Comparison of ENCODE assay signal across 13 cellular contexts in genomic region chr11:61042961-61043540, GRCh38. TPM values are rescaled to one million over a fixed set of nuclear protein-coding genes. Genes with fewer than 3 reads are reported as not detected.
A peak's percentile ranks its signal among the peaks of the same experiment; 100 is the strongest.
DNase-seq lines count a peak whose midpoint lies in the region; ATAC-seq, FAIRE-seq and TF ChIP-seq lines count a peak whose summit lies in the region.
"Had no signal": no experiment of that assay in that cellular context is flagged by ENCODE, and none has a peak within 500 bp of the region (broad histone marks: within the 10 kb centered on the region; RNA-seq: fewer than 3 reads in every experiment).

No MANE protein-coding gene starts in this region.

- H3K36me3 Mint-ChIP-seq in activated T-cell treated with anti-CD3 and anti-CD28 coated beads, Interleukin-2, amount 50 U/mL, for 72 hours (ENCODE audit: insufficient read depth in 2 of 2) = peaks cover 3 to 21% of the 10 kb centered on the region in 2 donors
- H3K36me3 Mint-ChIP-seq in nephron progenitor cell (ENCODE audit: low read depth) = no peaks in the 10 kb centered on the region

- H3K27ac ChIP-seq in KOPT-K1 (ENCODE audit: low read depth, low read length, poor library complexity, severe bottlenecking) = peak overlapping the region; percentile 99
- H3K27ac ChIP-seq: uterus had no signal

- peak overlapping the region; percentile 66 for H3K4me3 ChIP-seq in GM06990 (replicated peaks; ENCODE audit: low read depth, low read length)
- H3K4me3 ChIP-seq: uterus had no signal

- DNase-seq in GM06990 (ENCODE audit: extremely low read depth, insufficient read length) (peak; percentile 56), nephron progenitor cell (no peak), HTR-8/SVneo (ENCODE audit: insufficient read length, low spot score) (no peak)
- peak; percentile 52 to 57 for DNase-seq in activated T-cell treated with anti-CD3 and anti-CD28 coated beads, Interleukin-2, amount 50 U/mL, for 72 hours
- DNase-seq: HCEC 1CT, NCI-H1105, uterus had no signal

- no peak for TF ChIP-seq CTCF in GM06990 (IDR thresholded peaks at IDR 0.05; ENCODE audit: insufficient read depth, low read length, poor library complexity, severe bottlenecking)
- TF ChIP-seq CTCF in nephron progenitor cell (IDR thresholded peaks at IDR 0.05) = no peak

- no peaks in the 10 kb centered on the region for H3K9me3 Mint-ChIP-seq in activated T-cell treated with anti-CD3 and anti-CD28 coated beads, Interleukin-2, amount 50 U/mL, for 72 hours
- no peaks in the 10 kb centered on the region for H3K9me3 Mint-ChIP-seq in nephron progenitor cell

- no peaks in the 10 kb centered on the region for H3K27me3 ChIP-seq in GM06990 (replicated peaks; ENCODE audit: control insufficient read depth, insufficient read depth, low read length)
- H3K27me3 ChIP-seq: uterus had no signal

- ATAC-seq in activated T-cell treated with anti-CD3 and anti-CD28 coated beads, Interleukin-2, amount 50 U/mL, for 72 hours (replicated peaks in 1 of 2) = peak; percentile 49 to 73
- ATAC-seq in GM21423 (IDR thresholded peaks at IDR 0.05; ENCODE audit: unreplicated experiment) = no peak
- ATAC-seq in HG02852 (IDR thresholded peaks at IDR 0.05; ENCODE audit: unreplicated experiment) = no peak
- no peak for ATAC-seq in GM18502 (IDR thresholded peaks at IDR 0.05; ENCODE audit: poor library complexity, unreplicated experiment)
- ATAC-seq: Right ventricle myocardium inferior had no signal

- H3K27ac Mint-ChIP-seq in activated T-cell treated with anti-CD3 and anti-CD28 coated beads, Interleukin-2, amount 50 U/mL, for 72 hours = peak overlapping the region; percentile 93
- peak overlapping the region; percentile 33 for H3K27ac Mint-ChIP-seq in nephron progenitor cell

- H3K9me3 ChIP-seq in KOPT-K1 (ENCODE audit: insufficient read depth, low read length, poor library complexity, severe bottlenecking) = no peaks in the 10 kb centered on the region
- H3K9me3 ChIP-seq: uterus had no signal

- peak overlapping the region; percentile 84 to 85 for H3K4me3 Mint-ChIP-seq in activated T-cell treated with anti-CD3 and anti-CD28 coated beads, Interleukin-2, amount 50 U/mL, for 72 hours
- H3K4me3 Mint-ChIP-seq in nephron progenitor cell = no peak overlapping the region

- H3K36me3 ChIP-seq in GM06990 (ENCODE audit: control insufficient read depth, insufficient read depth, low read length) (no peaks in the 10 kb centered on the region; the same call in 1 of the 2 replicates), KOPT-K1 (ENCODE audit: insufficient read depth, low read length) (no peaks in the 10 kb centered on the region)
- H3K36me3 ChIP-seq: uterus had no signal

- H3K27me3 Mint-ChIP-seq in activated T-cell treated with anti-CD3 and anti-CD28 coated beads, Interleukin-2, amount 50 U/mL, for 72 hours (ENCODE audit: low read depth) = no peaks in the 10 kb centered on the region
- no peaks in the 10 kb centered on the region for H3K27me3 Mint-ChIP-seq in nephron progenitor cell (ENCODE audit: low read depth, poor library complexity)

- peaks cover 73% of the 10 kb centered on the region for H3K4me1 Mint-ChIP-seq in activated T-cell treated with anti-CD3 and anti-CD28 coated beads, Interleukin-2, amount 50 U/mL, for 72 hours (ENCODE audit: low read depth)
- peaks cover 42% of the 10 kb centered on the region for H3K4me1 Mint-ChIP-seq in nephron progenitor cell

- FAIRE-seq in HTR-8/SVneo (lab: Jason Lieb, UNC) = no peak

RNA-seq across cellular contexts. Expression of gene CD5, which starts 59.2 kb away (rescaled TPM):
- 100 to 1,000 TPM; 285 to 317 TPM for total RNA-seq in activated T-cell treated with anti-CD3 and anti-CD28 coated beads, Interleukin-2, amount 50 U/mL, for 72 hours
- total RNA-seq: Daoy, Right ventricle myocardium inferior had no signal

Comparison
In these comparisons a context has a peak if more than half of its experiments do, and no peak if none do; other contexts are left out.
1. DNase-seq: peak in GM06990 (single experiment) and activated T-cell treated with anti-CD3 and anti-CD28 coated beads, Interleukin-2, amount 50 U/mL, for 72 hours (2 of 2); none in nephron progenitor cell (single experiment) and HTR-8/SVneo (single experiment).
2. ATAC-seq: peak in activated T-cell treated with anti-CD3 and anti-CD28 coated beads, Interleukin-2, amount 50 U/mL, for 72 hours (2 of 2); none in GM21423 (single experiment), HG02852 (single experiment) and GM18502 (single experiment).